ENCODE assay signal across 21 cellular contexts in the genomic region with DNA sequence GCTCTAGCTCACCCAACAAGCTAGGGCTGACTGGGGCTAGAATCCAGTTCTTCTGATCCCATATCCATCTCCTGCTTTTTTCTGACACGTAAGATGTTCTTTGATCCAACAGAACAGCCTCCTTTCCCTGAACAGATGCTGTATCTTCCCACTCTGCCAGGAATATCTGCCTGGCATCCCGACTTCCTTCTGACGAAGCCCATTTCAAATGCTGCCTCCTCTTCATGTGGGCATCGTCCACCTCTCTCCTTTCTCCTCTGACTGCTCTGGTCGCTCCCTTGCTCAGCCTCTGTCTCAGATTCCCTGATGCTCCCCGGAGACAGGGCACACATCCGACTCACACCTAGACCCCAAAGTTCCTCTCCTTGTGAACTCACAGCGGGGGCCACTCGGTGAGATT. TPM values are rescaled to one million over a fixed set of nuclear protein-coding genes. Genes with fewer than 3 reads are reported as not detected.
A peak's percentile ranks its signal among the peaks of the same experiment; 100 is the strongest.
DNase-seq lines count a peak whose midpoint lies in the region; ATAC-seq and TF ChIP-seq lines count a peak whose summit lies in the region.
"Had no signal": no experiment of that assay in that cellular context is flagged by ENCODE, and none has a peak within 500 bp of the region (broad histone marks: within the 10 kb centered on the region; RNA-seq: fewer than 3 reads in every experiment).

No MANE protein-coding gene starts in this region.

- intact Hi-C loops in cardiac septum (cut with DNase I), result no loop called here
- intact Hi-C loops in heart right ventricle (cut with DNase I), result no loop called here
- intact Hi-C loops in dorsolateral prefrontal cortex (cut with DNase I), result no loop called here

- DNase-seq in cardiac septum (ENCODE audit: low spot score), result peak; percentile 33
- no peak for DNase-seq in heart right ventricle
- peak in 5 of 10 donors; percentile 10 to 63 (median 44) for DNase-seq in dorsolateral prefrontal cortex
- DNase-seq in occipital lobe (lab: John Stamatoyannopoulos, UW), result peak; percentile 28
- DNase-seq in NCI-H2107 treated with DMSO at 0.1 percent for 48 hours (lab: John Stamatoyannopoulos, UW; ENCODE audit: unreplicated experiment), result no peak
- DNase-seq in T-helper 2 cell, result no peak
- DNase-seq: 8988T; ACHN; AML-193; C1 segment of cervical spinal cord; Calu3; CD4-positive, alpha-beta memory T cell; COR-L47; DMS53; DMS79 treated with DMSO at 0.1 percent for 48 hours; GF-D8; H9 had no signal

- no peaks in the 10 kb centered on the region for H3K36me3 ChIP-seq in heart right ventricle

- ATAC-seq in heart right ventricle (no peak), GM19351 (IDR thresholded peaks at IDR 0.05; ENCODE audit: unreplicated experiment) (no peak)
- ATAC-seq: A549, GM23338, HCT116 had no signal

- no peak overlapping the region for H3K27ac ChIP-seq in heart right ventricle
- peak overlapping the region in 38 of 59 donors; percentile 3 to 82 (median 52) for H3K27ac ChIP-seq in dorsolateral prefrontal cortex
- H3K27ac ChIP-seq: A549 had no signal

- H3K27me3 ChIP-seq in heart right ventricle (peaks cover 0 to 14% (median 0%) of the 10 kb centered on the region in 7 donors), dorsolateral prefrontal cortex (no peaks in the 10 kb centered on the region)

- TF ChIP-seq CTCF in heart right ventricle (IDR thresholded peaks at IDR 0.05) (no peak), dorsolateral prefrontal cortex (IDR thresholded peaks at IDR 0.05 in 54 of 56, conservative IDR thresholded peaks at IDR 0.05 in 2 of 56; ENCODE audit: low read depth in 1 of 56, partially characterized antibody in 56 of 56) (no peak)

- peaks cover 0 to 2% (median 0%) of the 10 kb centered on the region in 11 donors for H3K9me3 ChIP-seq in heart right ventricle

- H3K4me1 ChIP-seq in heart right ventricle, result no peaks in the 10 kb centered on the region
- H3K4me1 ChIP-seq: A549 had no signal

- WGBS in heart right ventricle, 2 donors, result 88 to 90% methylated on average over 9 of the region's 9 CpGs

- H3K4me3 ChIP-seq in heart right ventricle (no peak overlapping the region), dorsolateral prefrontal cortex (no peak overlapping the region)
- H3K4me3 ChIP-seq: A549, GM23338 had no signal

RNA-seq across cellular contexts. Expression of a gene that starts 43.6 kb away (rescaled TPM):
- total RNA-seq in cardiac septum (22.1 TPM), heart right ventricle (10 to 100 TPM; 12.3 to 25.7 (median 15.5) TPM), dorsolateral prefrontal cortex (10 to 100 TPM; 39.0 to 95.3 (median 58.1) TPM), occipital lobe (72.4 TPM)
- polyA plus RNA-seq in heart right ventricle, result 10 to 100 TPM in 1 of 2 donors, 1 to 10 TPM in 1; 6.0 to 67.0 TPM

RNA-seq across cellular contexts. Expression of a gene that starts 60.0 kb away (rescaled TPM):
- 7.3 TPM for total RNA-seq in cardiac septum
- total RNA-seq in heart right ventricle, result 1 to 10 TPM; 4.3 to 8.8 (median 6.4) TPM
- polyA plus RNA-seq in heart right ventricle, result 10 to 100 TPM in 1 of 2 donors, 1 to 10 TPM in 1; 5.7 to 15.5 TPM
- 10 to 100 TPM in 112 of 120 experiments, 1 to 10 TPM in 8; 8.0 to 23.5 (median 13.9) TPM for total RNA-seq in dorsolateral prefrontal cortex
- 18.6 TPM for total RNA-seq in occipital lobe

Comparison
In these comparisons a context has a peak if more than half of its experiments do, and no peak if none do; other contexts are left out.
1. DNase-seq: peak in cardiac septum (single experiment) and occipital lobe (single experiment); none in heart right ventricle (0 of 2), NCI-H2107 treated with DMSO at 0.1 percent for 48 hours (single experiment) and T-helper 2 cell (0 of 5).
2. H3K27ac ChIP-seq: peak in dorsolateral prefrontal cortex (38 of 59); none in heart right ventricle (0 of 10).